Comparison of ENCODE assay signal across 28 cellular contexts in the genomic region with DNA sequence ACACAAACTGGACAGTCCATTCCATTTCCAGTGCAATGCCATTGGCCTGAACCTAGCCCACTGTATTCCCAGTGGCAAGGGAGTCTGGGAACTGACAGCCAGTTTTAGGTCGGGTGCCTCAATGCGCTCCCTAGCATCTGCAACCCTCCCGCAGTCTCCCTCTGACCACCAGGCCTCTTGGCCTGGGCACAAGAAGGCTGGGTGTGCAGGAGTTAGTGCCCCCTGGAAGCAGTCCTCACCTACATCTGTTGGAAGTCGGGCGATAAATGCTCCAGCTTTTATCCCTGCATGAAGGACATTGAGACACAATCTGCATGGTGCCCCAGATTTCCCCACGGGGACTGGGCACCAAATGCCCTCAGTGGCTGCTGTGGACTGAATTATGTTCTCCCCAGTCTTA. TPM values are rescaled to one million over a fixed set of nuclear protein-coding genes. Genes with fewer than 3 reads are reported as not detected.
A peak's percentile ranks its signal among the peaks of the same experiment; 100 is the strongest.
DNase-seq lines count a peak whose midpoint lies in the region; ATAC-seq, FAIRE-seq and TF ChIP-seq lines count a peak whose summit lies in the region.
"Had no signal": no experiment of that assay in that cellular context is flagged by ENCODE, and none has a peak within 500 bp of the region (broad histone marks: within the 10 kb centered on the region; RNA-seq: fewer than 3 reads in every experiment).

No MANE protein-coding gene starts in this region.

- H3K4me1 Mint-ChIP-seq in natural killer cell treated with Interleukin-12 subunit alpha and Interleukin-12 subunit beta and Interleukin-15 and Interleukin-18, amount 100 ng/mL, for 72 hours (ENCODE audit: low read depth in 2 of 2): peaks cover 3 to 4% of the 10 kb centered on the region in 2 donors
- peaks cover 3% of the 10 kb centered on the region in 2 donors for H3K4me1 Mint-ChIP-seq in natural killer cell
- peaks cover under 1% of the 10 kb centered on the region for H3K4me1 Mint-ChIP-seq in T-helper 2 cell treated with Interferon-gamma antibody and Interleukin-4, amounts not matched to agents 5 μg/mL and 100 μg/mL, for 36 hours (ENCODE audit: low read depth)
- H3K4me1 Mint-ChIP-seq in stimulated activated naive B cell treated with anti-CD40 and anti-IgM and Interleukin-4, amounts not matched to agents 10 μg/mL and 1 μg/mL and 100 μg/mL, for 72 hours: peaks cover 0 to 8% of the 10 kb centered on the region in 2 donors

- no peaks in the 10 kb centered on the region for H3K79me2 ChIP-seq in osteoblast (ENCODE audit: insufficient read depth, low read length)

- DNase-seq in natural killer cell treated with Interleukin-12 subunit alpha and Interleukin-12 subunit beta and Interleukin-15 and Interleukin-18, amount 100 ng/mL, for 72 hours (ENCODE audit: low spot score): peak; percentile 25
- DNase-seq in natural killer cell (no peak), colonic mucosa (peak; percentile 12), osteoblast (ENCODE audit: insufficient read length, low spot score, missing footprints) (peak; percentile 49), urothelium cell line (ENCODE audit: low spot score) (no peak)
- no peak for DNase-seq in T-helper 2 cell treated with Interferon-gamma antibody and Interleukin-4, amounts not matched to agents 5 μg/mL and 100 μg/mL, for 36 hours (ENCODE audit: low spot score)
- DNase-seq in stimulated activated naive B cell treated with anti-CD40 and anti-IgM and Interleukin-4, amounts not matched to agents 10 μg/mL and 1 μg/mL and 100 μg/mL, for 72 hours: no peak
- DNase-seq: activated CD4-positive, alpha-beta T cell treated with anti-CD3 and anti-CD28 coated beads, Interleukin-2, amount 50 U/mL, for 1 hour; activated gamma-delta T cell; DMS 273 treated with DMSO at 0.1 percent for 48 hours; foreskin keratinocyte; HCEC 1CT; NCI-H1092; NCI-H187; NCI-H69; small intestine; stimulated activated CD4-positive, alpha-beta T cell treated with anti-CD3 and anti-CD28 coated beads, Interleukin-2, amount 100 ng/mL, for 48 hours; T-helper 2 cell had no signal

- TF ChIP-seq CTCF in natural killer cell (IDR thresholded peaks at IDR 0.05) (no peak), colonic mucosa (IDR thresholded peaks at IDR 0.05) (no peak), osteoblast (IDR thresholded peaks at IDR 0.05; ENCODE audit: extremely low read depth, low read depth, low read length) (no peak)

- FAIRE-seq in urothelium cell line (lab: Jason Lieb, UNC): no peak
- FAIRE-seq: colon, small intestine had no signal

- intact Hi-C loops in natural killer cell (cut with micrococcal nuclease): no loop called here
- intact Hi-C loops in colonic mucosa (cut with DNase I): no loop called here

- H3K4me3 ChIP-seq in colonic mucosa (no peak overlapping the region), osteoblast (ENCODE audit: insufficient read depth, low read length) (no peak overlapping the region)
- H3K4me3 ChIP-seq: lung, thoracic aorta had no signal

- no peak overlapping the region for H3K27ac ChIP-seq in colonic mucosa
- H3K27ac ChIP-seq in osteoblast (ENCODE audit: low read depth, low read length): no peak overlapping the region
- H3K27ac ChIP-seq: foreskin keratinocyte, thoracic aorta had no signal

- ATAC-seq in natural killer cell treated with Interleukin-12 subunit alpha and Interleukin-12 subunit beta and Interleukin-15 and Interleukin-18, amount 100 ng/mL, for 72 hours: no peak
- ATAC-seq in natural killer cell: no peak
- ATAC-seq in HG02759 (IDR thresholded peaks at IDR 0.05; ENCODE audit: unreplicated experiment): no peak
- ATAC-seq in stimulated activated naive B cell treated with anti-CD40 and anti-IgM and Interleukin-4, amounts not matched to agents 10 μg/mL and 1 μg/mL and 100 μg/mL, for 72 hours (replicated peaks): no peak
- ATAC-seq: esophagus mucosa; foreskin keratinocyte; stimulated activated memory B cell treated with anti-CD40 and anti-IgM and Interleukin-4, amounts not matched to agents 10 μg/mL and 1 μg/mL and 100 μg/mL, for 72 hours had no signal

- no peak overlapping the region for H3K27ac Mint-ChIP-seq in natural killer cell treated with Interleukin-12 subunit alpha and Interleukin-12 subunit beta and Interleukin-15 and Interleukin-18, amount 100 ng/mL, for 72 hours
- no peak overlapping the region for H3K27ac Mint-ChIP-seq in natural killer cell
- H3K27ac Mint-ChIP-seq in T-helper 2 cell treated with Interferon-gamma antibody and Interleukin-4, amounts not matched to agents 5 μg/mL and 100 μg/mL, for 36 hours: no peak overlapping the region
- H3K27ac Mint-ChIP-seq in stimulated activated naive B cell treated with anti-CD40 and anti-IgM and Interleukin-4, amounts not matched to agents 10 μg/mL and 1 μg/mL and 100 μg/mL, for 72 hours: no peak overlapping the region
- H3K27ac Mint-ChIP-seq: CD4-positive, alpha-beta T cell; stimulated activated memory B cell treated with anti-CD40 and anti-IgM and Interleukin-4, amounts not matched to agents 10 μg/mL and 1 μg/mL and 100 μg/mL, for 72 hours had no signal

- H3K27me3 ChIP-seq in colonic mucosa: no peaks in the 10 kb centered on the region
- H3K27me3 ChIP-seq in osteoblast (ENCODE audit: insufficient read depth, low read length): peaks cover 20% of the 10 kb centered on the region

- H3K4me1 ChIP-seq in colonic mucosa (no peaks in the 10 kb centered on the region), osteoblast (ENCODE audit: insufficient read depth, low read length) (peaks cover 3% of the 10 kb centered on the region)
- H3K4me1 ChIP-seq: foreskin keratinocyte had no signal

- no peak overlapping the region for H3K4me2 ChIP-seq in osteoblast (ENCODE audit: insufficient read depth, low read length)

- H3K9me3 ChIP-seq in colonic mucosa (no peaks in the 10 kb centered on the region), osteoblast (ENCODE audit: low read depth, low read length) (no peaks in the 10 kb centered on the region)
- H3K9me3 ChIP-seq: thoracic aorta had no signal

- H3K36me3 ChIP-seq in colonic mucosa: no peaks in the 10 kb centered on the region
- no peaks in the 10 kb centered on the region for H3K36me3 ChIP-seq in osteoblast (ENCODE audit: insufficient read depth, low read length)
- H3K36me3 ChIP-seq: thoracic aorta had no signal

- H4K20me1 ChIP-seq in osteoblast (ENCODE audit: insufficient read depth, low read length): no peaks in the 10 kb centered on the region

- H3K36me3 Mint-ChIP-seq in natural killer cell treated with Interleukin-12 subunit alpha and Interleukin-12 subunit beta and Interleukin-15 and Interleukin-18, amount 100 ng/mL, for 72 hours: no peaks in the 10 kb centered on the region
- H3K36me3 Mint-ChIP-seq in natural killer cell: no peaks in the 10 kb centered on the region
- H3K36me3 Mint-ChIP-seq in T-helper 2 cell treated with Interferon-gamma antibody and Interleukin-4, amounts not matched to agents 5 μg/mL and 100 μg/mL, for 36 hours (ENCODE audit: low read depth): no peaks in the 10 kb centered on the region
- H3K36me3 Mint-ChIP-seq in stimulated activated naive B cell treated with anti-CD40 and anti-IgM and Interleukin-4, amounts not matched to agents 10 μg/mL and 1 μg/mL and 100 μg/mL, for 72 hours: no peaks in the 10 kb centered on the region
- H3K36me3 Mint-ChIP-seq: stimulated activated memory B cell treated with anti-CD40 and anti-IgM and Interleukin-4, amounts not matched to agents 10 μg/mL and 1 μg/mL and 100 μg/mL, for 72 hours had no signal

- no peak overlapping the region for H2AFZ ChIP-seq in osteoblast (ENCODE audit: low read length)

- no peak overlapping the region for H3K9ac ChIP-seq in colonic mucosa (ENCODE audit: low read depth in 2 of 2, low read length in 2 of 2)

- no peaks in the 10 kb centered on the region for H3K9me3 Mint-ChIP-seq in natural killer cell treated with Interleukin-12 subunit alpha and Interleukin-12 subunit beta and Interleukin-15 and Interleukin-18, amount 100 ng/mL, for 72 hours
- no peaks in the 10 kb centered on the region for H3K9me3 Mint-ChIP-seq in natural killer cell
- no peaks in the 10 kb centered on the region for H3K9me3 Mint-ChIP-seq in T-helper 2 cell treated with Interferon-gamma antibody and Interleukin-4, amounts not matched to agents 5 μg/mL and 100 μg/mL, for 36 hours
- peaks cover 0 to 1% of the 10 kb centered on the region in 2 donors for H3K9me3 Mint-ChIP-seq in stimulated activated naive B cell treated with anti-CD40 and anti-IgM and Interleukin-4, amounts not matched to agents 10 μg/mL and 1 μg/mL and 100 μg/mL, for 72 hours
- H3K9me3 Mint-ChIP-seq: CD4-positive, alpha-beta T cell; stimulated activated memory B cell treated with anti-CD40 and anti-IgM and Interleukin-4, amounts not matched to agents 10 μg/mL and 1 μg/mL and 100 μg/mL, for 72 hours had no signal

- H3K4me3 Mint-ChIP-seq in natural killer cell treated with Interleukin-12 subunit alpha and Interleukin-12 subunit beta and Interleukin-15 and Interleukin-18, amount 100 ng/mL, for 72 hours: no peak overlapping the region
- H3K4me3 Mint-ChIP-seq in natural killer cell: no peak overlapping the region
- no peak overlapping the region for H3K4me3 Mint-ChIP-seq in T-helper 2 cell treated with Interferon-gamma antibody and Interleukin-4, amounts not matched to agents 5 μg/mL and 100 μg/mL, for 36 hours
- H3K4me3 Mint-ChIP-seq in stimulated activated naive B cell treated with anti-CD40 and anti-IgM and Interleukin-4, amounts not matched to agents 10 μg/mL and 1 μg/mL and 100 μg/mL, for 72 hours: no peak overlapping the region
- H3K4me3 Mint-ChIP-seq: CD4-positive, alpha-beta T cell; stimulated activated memory B cell treated with anti-CD40 and anti-IgM and Interleukin-4, amounts not matched to agents 10 μg/mL and 1 μg/mL and 100 μg/mL, for 72 hours had no signal

- peaks cover 9 to 21% of the 10 kb centered on the region in 2 donors for H3K27me3 Mint-ChIP-seq in natural killer cell treated with Interleukin-12 subunit alpha and Interleukin-12 subunit beta and Interleukin-15 and Interleukin-18, amount 100 ng/mL, for 72 hours
- H3K27me3 Mint-ChIP-seq in natural killer cell (ENCODE audit: low read depth in 2 of 2): peaks cover 0 to 10% of the 10 kb centered on the region in 2 donors
- H3K27me3 Mint-ChIP-seq in T-helper 2 cell treated with Interferon-gamma antibody and Interleukin-4, amounts not matched to agents 5 μg/mL and 100 μg/mL, for 36 hours (ENCODE audit: low read depth): no peaks in the 10 kb centered on the region
- peaks cover 13 to 19% of the 10 kb centered on the region in 2 donors for H3K27me3 Mint-ChIP-seq in stimulated activated naive B cell treated with anti-CD40 and anti-IgM and Interleukin-4, amounts not matched to agents 10 μg/mL and 1 μg/mL and 100 μg/mL, for 72 hours
- H3K27me3 Mint-ChIP-seq: CD4-positive, alpha-beta T cell had no signal

RNA-seq across cellular contexts. Expression of gene C3orf22, which starts 12.7 kb away (rescaled TPM):
- total RNA-seq in natural killer cell treated with Interleukin-12 subunit alpha and Interleukin-12 subunit beta and Interleukin-15 and Interleukin-18, amount 100 ng/mL, for 72 hours: not detected
- total RNA-seq in natural killer cell (not detected), colonic mucosa (not detected), osteoblast (not detected in 2 replicates)
- total RNA-seq: CD4-positive, alpha-beta T cell; esophagus mucosa; foreskin keratinocyte; G401; LHCN-M2; SK-MEL-5; thoracic aorta had no signal

RNA-seq across cellular contexts. Expression of gene CHST13, which starts 22.1 kb away (rescaled TPM):
- under 1 TPM in 1 of 2 donors, not detected in 1; 0.98 TPM for total RNA-seq in natural killer cell treated with Interleukin-12 subunit alpha and Interleukin-12 subunit beta and Interleukin-15 and Interleukin-18, amount 100 ng/mL, for 72 hours
- total RNA-seq in natural killer cell (under 1 TPM in 2 of 3 donors, not detected in 1; 0.19 to 0.20 TPM), colonic mucosa (1 to 10 TPM in 1 of 2 donors, under 1 TPM in 1; 0.22 to 1.6 TPM), osteoblast (under 0.01 TPM in 1 of 2 replicates, not detected in the other)
- total RNA-seq: CD4-positive, alpha-beta T cell; esophagus mucosa; LHCN-M2; thoracic aorta had no signal

RNA-seq across cellular contexts. Expression of gene UROC1, which starts 28.4 kb away (rescaled TPM):
- total RNA-seq in natural killer cell treated with Interleukin-12 subunit alpha and Interleukin-12 subunit beta and Interleukin-15 and Interleukin-18, amount 100 ng/mL, for 72 hours: not detected
- total RNA-seq in natural killer cell (not detected), colonic mucosa (not detected), osteoblast (not detected in 2 replicates)
- total RNA-seq: CD4-positive, alpha-beta T cell; esophagus mucosa; foreskin keratinocyte; G401; LHCN-M2; thoracic aorta had no signal

Comparison
In these comparisons a context has a peak if more than half of its experiments do, and no peak if none do; other contexts are left out.
1. DNase-seq: peak in natural killer cell treated with Interleukin-12 subunit alpha and Interleukin-12 subunit beta and Interleukin-15 and Interleukin-18, amount 100 ng/mL, for 72 hours (single experiment), colonic mucosa (single experiment) and osteoblast (single experiment); none in natural killer cell (single experiment), T-helper 2 cell treated with Interferon-gamma antibody and Interleukin-4, amounts not matched to agents 5 μg/mL and 100 μg/mL, for 36 hours (single experiment), urothelium cell line (single experiment) and stimulated activated naive B cell treated with anti-CD40 and anti-IgM and Interleukin-4, amounts not matched to agents 10 μg/mL and 1 μg/mL and 100 μg/mL, for 72 hours (single experiment).